1 cellular context compared by ENCODE assay signal in genomic region chr20:24732076-24732475, GRCh38.
TF ChIP-seq lines count a peak whose summit lies in the region.

No MANE protein-coding gene starts in this region.

TF ChIP-seq in HepG2, 621 proteins besides CTCF, POLR2A, EP300 and RAD21 (continued from another document):
- TF ChIP-seq MLXIP (CRISPR knock-in tag; IDR thresholded peaks at IDR 0.05; ENCODE audit: borderline replicate concordance) (no peak), MIER2 (CRISPR knock-in tag; IDR thresholded peaks at IDR 0.05) (no peak)
